7 cellular contexts compared by ENCODE assay signal in the genomic region with DNA sequence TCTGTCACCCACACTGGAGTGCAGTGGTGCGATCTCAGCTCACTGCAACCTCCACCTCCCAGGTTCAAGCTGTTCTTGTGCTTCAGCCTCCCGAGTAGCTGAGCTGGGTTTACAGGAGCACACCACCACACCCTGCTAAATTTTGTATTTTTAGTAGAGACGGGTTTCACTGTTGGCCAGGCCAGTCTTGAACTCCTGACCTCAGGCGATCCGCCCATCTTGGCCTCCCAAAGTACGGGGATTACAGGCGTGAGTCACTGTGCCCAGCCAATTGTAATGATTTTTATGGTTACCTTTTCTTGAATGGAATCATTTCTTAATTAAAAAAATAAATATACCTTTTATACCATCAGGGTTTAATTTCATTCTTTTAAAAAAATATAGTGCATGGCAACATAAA.
"Had no signal": no experiment of that assay in that cellular context is flagged by ENCODE, and none has a peak within 500 bp of the region (broad histone marks: within the 10 kb centered on the region; RNA-seq: fewer than 3 reads in every experiment).

No MANE protein-coding gene starts in this region.

- H3K4me1 Mint-ChIP-seq: GM23338, H9 had no signal

- H2AFZ ChIP-seq: GM23338 had no signal

- H3K27ac Mint-ChIP-seq: GM23338, H9, HFFc6 had no signal

- H3K4me2 ChIP-seq: GM23338 had no signal

- H3K9me3 Mint-ChIP-seq: GM23338, H9, HFFc6 had no signal

- H3K4me3 ChIP-seq: GM23338, K562 had no signal

- ATAC-seq: GM23338, K562 had no signal

- DNase-seq: H9, HCEC 1CT, HFFc6, IMR-90, KG1 had no signal

- H3K4me3 Mint-ChIP-seq: GM23338, H9, HFFc6 had no signal
